In genomic region chr7:45055016-45055415, GRCh38 we compare ENCODE assay signal across 24 cellular contexts. TPM values are rescaled to one million over a fixed set of nuclear protein-coding genes. Genes with fewer than 3 reads are reported as not detected.
DNase-seq lines count a peak whose midpoint lies in the region; ATAC-seq and TF ChIP-seq lines count a peak whose summit lies in the region.
"Had no signal": no experiment of that assay in that cellular context is flagged by ENCODE, and none has a peak within 500 bp of the region (broad histone marks: within the 10 kb centered on the region; RNA-seq: fewer than 3 reads in every experiment).

No MANE protein-coding gene starts in this region.

- peak overlapping the region; percentile 88 for H3K27ac Mint-ChIP-seq in activated naive CD4-positive, alpha-beta T cell treated with anti-CD3 and anti-CD28 coated beads, Interleukin-2, amount 50 U/mL, for 24 hours
- H3K27ac Mint-ChIP-seq in activated naive CD4-positive, alpha-beta T cell treated with anti-CD3 and anti-CD28 coated beads, Interleukin-2, amount 50 U/mL, for 72 hours, result peak overlapping the region in 1 of 2 donors; percentile 29
- H3K27ac Mint-ChIP-seq in immature natural killer cell, result peak overlapping the region in 5 of 6 donors; percentile 8 to 82 (median 75)
- H3K27ac Mint-ChIP-seq: H9, neural progenitor cell had no signal

- no peaks in the 10 kb centered on the region for H3K27me3 ChIP-seq in upper lobe of right lung
- H3K27me3 ChIP-seq in vagina, result no peaks in the 10 kb centered on the region
- H3K27me3 ChIP-seq: neural progenitor cell, right atrium auricular region, stomach, thyroid gland had no signal

- H3K27ac ChIP-seq in upper lobe of right lung (no peak overlapping the region), vagina (no peak overlapping the region)
- H3K27ac ChIP-seq: KMS-11, neural progenitor cell, right atrium auricular region, stomach, thyroid gland, WERI-Rb-1 had no signal

- no peaks in the 10 kb centered on the region for H3K9me3 ChIP-seq in upper lobe of right lung
- no peaks in the 10 kb centered on the region for H3K9me3 ChIP-seq in vagina
- H3K9me3 ChIP-seq: right atrium auricular region, stomach, thyroid gland had no signal

- peaks cover 77% of the 10 kb centered on the region for H3K4me1 Mint-ChIP-seq in activated naive CD4-positive, alpha-beta T cell treated with anti-CD3 and anti-CD28 coated beads, Interleukin-2, amount 50 U/mL, for 24 hours
- H3K4me1 Mint-ChIP-seq in immature natural killer cell, result peaks cover 77 to 81% of the 10 kb centered on the region in 2 donors
- H3K4me1 Mint-ChIP-seq: H9, neural progenitor cell had no signal

- no peak for ATAC-seq in activated naive CD4-positive, alpha-beta T cell treated with anti-CD3 and anti-CD28 coated beads, Interleukin-2, amount 50 U/mL, for 72 hours
- ATAC-seq in upper lobe of right lung (no peak), GM21526 (IDR thresholded peaks at IDR 0.05; ENCODE audit: low FRiP score, unreplicated experiment) (no peak)

- H3K36me3 ChIP-seq in upper lobe of right lung (peaks cover 23% of the 10 kb centered on the region), vagina (no peaks in the 10 kb centered on the region)
- H3K36me3 ChIP-seq: neural progenitor cell, right atrium auricular region, thyroid gland, WERI-Rb-1 had no signal

- H3K27me3 Mint-ChIP-seq in activated naive CD4-positive, alpha-beta T cell treated with anti-CD3 and anti-CD28 coated beads, Interleukin-2, amount 50 U/mL, for 24 hours, result no peaks in the 10 kb centered on the region
- no peaks in the 10 kb centered on the region for H3K27me3 Mint-ChIP-seq in immature natural killer cell (ENCODE audit: low read depth in 3 of 3)

- peak overlapping the region; percentile 19 for H3K4me3 Mint-ChIP-seq in activated naive CD4-positive, alpha-beta T cell treated with anti-CD3 and anti-CD28 coated beads, Interleukin-2, amount 50 U/mL, for 24 hours
- H3K4me3 Mint-ChIP-seq in immature natural killer cell, result no peak overlapping the region
- H3K4me3 Mint-ChIP-seq: H9, neural progenitor cell had no signal

- intact Hi-C loops in upper lobe of right lung (cut with DNase I) (no loop called here), vagina (cut with DNase I) (no loop called here)

- no peak overlapping the region for H3K4me3 ChIP-seq in upper lobe of right lung
- H3K4me3 ChIP-seq in vagina, result no peak overlapping the region
- H3K4me3 ChIP-seq: neural progenitor cell, right atrium auricular region, stomach, thyroid gland had no signal

- TF ChIP-seq CTCF in upper lobe of right lung (IDR thresholded peaks at IDR 0.05) (no peak), vagina (IDR thresholded peaks at IDR 0.05) (no peak)

- H3K4me1 ChIP-seq in upper lobe of right lung (no peaks in the 10 kb centered on the region), vagina (no peaks in the 10 kb centered on the region)
- H3K4me1 ChIP-seq: neural progenitor cell, right atrium auricular region, stomach had no signal

- H3K36me3 Mint-ChIP-seq in activated naive CD4-positive, alpha-beta T cell treated with anti-CD3 and anti-CD28 coated beads, Interleukin-2, amount 50 U/mL, for 24 hours, result peaks cover 26% of the 10 kb centered on the region
- peaks cover 4 to 52% of the 10 kb centered on the region in 2 donors for H3K36me3 Mint-ChIP-seq in activated naive CD4-positive, alpha-beta T cell treated with anti-CD3 and anti-CD28 coated beads, Interleukin-2, amount 50 U/mL, for 72 hours
- H3K36me3 Mint-ChIP-seq in immature natural killer cell, result peaks cover 0 to 20% (median 11%) of the 10 kb centered on the region in 3 donors

- DNase-seq in activated naive CD4-positive, alpha-beta T cell treated with anti-CD3 and anti-CD28 coated beads, Interleukin-2, amount 50 U/mL, for 72 hours (ENCODE audit: low spot score in 2 of 2), result no peak
- peak; percentile 55 for DNase-seq in M059J (ENCODE audit: low read depth)
- DNase-seq in immature natural killer cell, result no peak
- peak; percentile 25 for DNase-seq in stromal cell of bone marrow (ENCODE audit: low read depth)
- no peak for DNase-seq in upper lobe of right lung
- DNase-seq in vagina (ENCODE audit: extremely low spot score in 2 of 2), result no peak
- DNase-seq: activated naive CD4-positive, alpha-beta T cell treated with anti-CD3 and anti-CD28 coated beads, Interleukin-2, amount 50 U/mL, for 16 hours; AML-193; effector memory CD4-positive, alpha-beta T cell; glutamatergic neuron; H9; NCI-H146; NCI-H446 treated with DMSO at 0.1 percent for 48 hours; stimulated activated CD4-positive, alpha-beta T cell treated with anti-CD3 and anti-CD28 coated beads, Interleukin-1b, Interleukin-23, amount 100 ng/mL, for 48 hours; stomach; T1000; thyroid gland; WERI-Rb-1 had no signal

- no peaks in the 10 kb centered on the region for H3K9me3 Mint-ChIP-seq in activated naive CD4-positive, alpha-beta T cell treated with anti-CD3 and anti-CD28 coated beads, Interleukin-2, amount 50 U/mL, for 24 hours
- H3K9me3 Mint-ChIP-seq in activated naive CD4-positive, alpha-beta T cell treated with anti-CD3 and anti-CD28 coated beads, Interleukin-2, amount 50 U/mL, for 72 hours, result peaks cover 0 to 5% of the 10 kb centered on the region in 2 donors
- no peaks in the 10 kb centered on the region for H3K9me3 Mint-ChIP-seq in immature natural killer cell
- H3K9me3 Mint-ChIP-seq: activated T-helper 2 cell treated with anti-CD3 and anti-CD28 coated beads, Interferon-gamma antibody, Interleukin-2, Interleukin-4, amounts not matched to agents 10 μg/mL and 5 μg/mL and 100 μg/mL, durations not matched to agents 14 hours and 24 hours and 36 hours; H9; neural progenitor cell had no signal

- no peak for TF ChIP-seq POLR2A in vagina (IDR thresholded peaks at IDR 0.05)

RNA-seq across cellular contexts. Expression of gene NACAD, which starts 33.8 kb away (rescaled TPM):
- total RNA-seq in activated naive CD4-positive, alpha-beta T cell treated with anti-CD3 and anti-CD28 coated beads, Interleukin-2, amount 50 U/mL, for 72 hours, result under 1 TPM; 0.09 to 0.19 TPM
- total RNA-seq in M059J (2014; rRNA removed; shearing (Covaris generic)), result 0.54 and 3.2 TPM in 2 replicates
- under 1 TPM in 2 of 3 donors, not detected in 1; 0.26 to 0.65 TPM for polyA plus RNA-seq in immature natural killer cell
- total RNA-seq in upper lobe of right lung (2.3 TPM), vagina (9.6 TPM)

RNA-seq across cellular contexts. Expression of gene CCM2, which starts 55.0 kb away (rescaled TPM):
- 100 to 1,000 TPM in 1 of 2 donors, 10 to 100 TPM in 1; 79.2 to 130 TPM for total RNA-seq in activated naive CD4-positive, alpha-beta T cell treated with anti-CD3 and anti-CD28 coated beads, Interleukin-2, amount 50 U/mL, for 72 hours
- 44.4 and 71.1 TPM in 2 replicates for total RNA-seq in M059J (2014; rRNA removed; shearing (Covaris generic))
- 100 to 1,000 TPM in 2 of 3 donors, 10 to 100 TPM in 1; 60.4 to 120 (median 103) TPM for polyA plus RNA-seq in immature natural killer cell
- total RNA-seq in upper lobe of right lung (40.2 TPM), vagina (44.2 TPM)

RNA-seq across cellular contexts. Expression of gene TBRG4, which starts 56.5 kb away (rescaled TPM):
- total RNA-seq in activated naive CD4-positive, alpha-beta T cell treated with anti-CD3 and anti-CD28 coated beads, Interleukin-2, amount 50 U/mL, for 72 hours, result 100 to 1,000 TPM; 138 to 184 TPM
- total RNA-seq in M059J (2014; rRNA removed; shearing (Covaris generic)), result 55.3 and 66.6 TPM in 2 replicates
- 10 to 100 TPM; 39.5 to 56.9 (median 52.2) TPM for polyA plus RNA-seq in immature natural killer cell
- 59.4 TPM for total RNA-seq in upper lobe of right lung
- total RNA-seq in vagina, result 71.2 TPM

Comparison
In these comparisons a context has a peak if more than half of its experiments do, and no peak if none do; other contexts are left out.
1. DNase-seq: peak in M059J (single experiment) and stromal cell of bone marrow (single experiment); none in activated naive CD4-positive, alpha-beta T cell treated with anti-CD3 and anti-CD28 coated beads, Interleukin-2, amount 50 U/mL, for 72 hours (0 of 2), immature natural killer cell (0 of 3), upper lobe of right lung (single experiment) and vagina (0 of 2).